ENCODE assay signal across 18 cellular contexts in the genomic region with DNA sequence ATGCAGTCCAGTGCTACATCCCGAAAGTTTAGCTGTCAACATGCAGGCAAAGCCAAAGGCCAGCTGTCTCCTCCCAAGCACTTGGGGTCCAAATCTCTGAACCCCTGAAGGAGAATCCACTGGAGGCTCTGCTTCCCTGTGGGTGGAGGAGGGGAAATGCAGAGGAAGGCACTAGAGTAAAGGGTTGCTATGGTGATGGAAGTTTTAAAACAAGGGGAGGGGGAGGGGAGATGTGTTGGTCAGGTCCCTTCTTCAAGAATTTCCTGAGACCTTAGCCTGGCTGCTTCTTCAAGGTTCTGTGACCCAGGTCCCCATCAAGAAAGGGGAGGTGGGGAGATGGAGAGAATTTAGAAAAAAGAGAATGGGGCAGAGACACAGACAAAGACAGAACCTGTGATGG. TPM values are rescaled to one million over a fixed set of nuclear protein-coding genes. Genes with fewer than 3 reads are reported as not detected.
A peak's percentile ranks its signal among the peaks of the same experiment; 100 is the strongest.
DNase-seq lines count a peak whose midpoint lies in the region; ATAC-seq and TF ChIP-seq lines count a peak whose summit lies in the region.
"Had no signal": no experiment of that assay in that cellular context is flagged by ENCODE, and none has a peak within 500 bp of the region (broad histone marks: within the 10 kb centered on the region; RNA-seq: fewer than 3 reads in every experiment).

No MANE protein-coding gene starts in this region.

- peak overlapping the region in 2 of 3 experiments; percentile 23 to 33; a peak in 2 of 7 replicates for H3K27ac Mint-ChIP-seq in H9
- H3K27ac Mint-ChIP-seq in WTC11 = no peak overlapping the region
- H3K27ac Mint-ChIP-seq in glutamatergic neuron (ENCODE audit: unreplicated experiment) = peak overlapping the region; percentile 100
- H3K27ac Mint-ChIP-seq in neural crest cell (ENCODE audit: unreplicated experiment) = peak overlapping the region; percentile 89

- no peaks in the 10 kb centered on the region for H3K9me2 ChIP-seq in GM23248 (ENCODE audit: insufficient read depth)

- no peak overlapping the region for H2BK120ac ChIP-seq in H9 (ENCODE audit: low read depth, low read length, poor library complexity, severe bottlenecking)

- peaks cover 10% of the 10 kb centered on the region; the same call in 1 of the 2 replicates for H3K4me1 ChIP-seq in H9 (ENCODE audit: insufficient read depth, low read length)
- no peaks in the 10 kb centered on the region for H3K4me1 ChIP-seq in GM23248 (ENCODE audit: insufficient read depth)

- H3K9ac ChIP-seq in H9 (ENCODE audit: extremely low read depth, insufficient read length, low read length) = no peak overlapping the region
- no peak overlapping the region for H3K9ac ChIP-seq in GM23248
- H3K9ac ChIP-seq: BLaER1 had no signal

- H2BK20ac ChIP-seq in H9 (ENCODE audit: low read depth, low read length, poor library complexity, severe bottlenecking) = no peak overlapping the region

- H2BK12ac ChIP-seq in H9 (ENCODE audit: insufficient read length, low read depth, low read length) = no peak overlapping the region

- no peak overlapping the region for H3K18ac ChIP-seq in H9 (ENCODE audit: insufficient read length, low read depth, low read length)

- DNase-seq in H9 (no peak), WTC11 (ENCODE audit: low spot score) (no peak), glutamatergic neuron (no peak), neural crest cell (ENCODE audit: low read depth, low spot score) (no peak), dermis blood vessel endothelial cell (no peak), NCI-H1930 (lab: John Stamatoyannopoulos, UW) (no peak), GM23248 (no peak)
- DNase-seq: Calu3; CD4-positive, alpha-beta memory T cell; NCI-H1092 treated with DMSO at 0.1 percent for 48 hours; NCI-H146; NCI-H2081; NCI-H345; SIG-M5 had no signal

- no peak overlapping the region for H2AFZ ChIP-seq in H9 (ENCODE audit: low read length)
- no peak overlapping the region for H2AFZ ChIP-seq in GM23248

- WGBS in H9 (ENCODE audit: extremely low coverage, insufficient read length, low lambda C conversion rate) = no CpG with 5 or more reads among the region's 1 CpG
- WGBS in GM23248 (ENCODE audit: low coverage in 1 of 2, low lambda C conversion rate in 2 of 2, missing lambda C conversion rate in 2 of 2), 2 experiments = 63 to 95% methylated on average over 1 of the region's 1 CpG

- H3K4ac ChIP-seq in H9 (ENCODE audit: low read depth, low read length) = no peak overlapping the region

- no peaks in the 10 kb centered on the region for H3K36me3 ChIP-seq in GM23248 (ENCODE audit: low read depth)
- H3K36me3 ChIP-seq: BLaER1 had no signal

- no peak overlapping the region for H3K23ac ChIP-seq in H9 (ENCODE audit: insufficient read length, low read depth, low read length)

- no peak overlapping the region for H4K91ac ChIP-seq in H9 (ENCODE audit: insufficient read length, low read depth, low read length)

- H4K20me1 ChIP-seq in H9 (ENCODE audit: control insufficient read depth, insufficient read depth, insufficient read length) (no peaks in the 10 kb centered on the region), GM23248 (ENCODE audit: insufficient read depth) (no peaks in the 10 kb centered on the region)

- CTCF ChIA-PET in WTC11 (lab: Charles Lee) = interaction anchor here (0.6 to 6.0 kb wide), 12 partner anchors 11 to 178 kb away, joined by 3 to 37 read pairs (median 8); a partner anchor contains a TSS

- H3T11ph ChIP-seq in H9 (ENCODE audit: low read length) = no peak overlapping the region

- H3K4me3 Mint-ChIP-seq in H9 = peak overlapping the region; percentile 33 to 83; a peak in 4 of 5 replicates
- peak overlapping the region; percentile 65 for H3K4me3 Mint-ChIP-seq in WTC11
- peak overlapping the region; percentile 99 for H3K4me3 Mint-ChIP-seq in glutamatergic neuron (ENCODE audit: unreplicated experiment)
- peak overlapping the region; percentile 91 for H3K4me3 Mint-ChIP-seq in neural crest cell

- H3K27me3 ChIP-seq in H9 (ENCODE audit: insufficient read depth, low read length) (no peaks in the 10 kb centered on the region), GM23248 (replicated peaks; ENCODE audit: insufficient read depth) (peaks cover 54% of the 10 kb centered on the region)

- no peak overlapping the region for H4K5ac ChIP-seq in H9 (ENCODE audit: insufficient read length, low read depth, low read length)

- POLR2A ChIA-PET in WTC11 (lab: Charles Lee) = interaction anchor here (0.5 to 1.7 kb wide), 4 partner anchors 10 to 148 kb away, joined by 3 to 5 read pairs (median 3); a partner anchor contains a TSS

- no peak overlapping the region for H4K8ac ChIP-seq in H9 (replicated peaks; ENCODE audit: insufficient read length, low read depth, low read length)

- peaks cover 25% of the 10 kb centered on the region for H3K27me3 Mint-ChIP-seq in H9 (ENCODE audit: low read depth)
- H3K27me3 Mint-ChIP-seq in WTC11 (ENCODE audit: low read depth) = peaks cover 4% of the 10 kb centered on the region
- peaks cover 15% of the 10 kb centered on the region for H3K27me3 Mint-ChIP-seq in glutamatergic neuron (ENCODE audit: unreplicated experiment)
- H3K27me3 Mint-ChIP-seq in neural crest cell (ENCODE audit: low read depth) = no peaks in the 10 kb centered on the region

- no peak for TF ChIP-seq CTCF in H9 (conservative IDR thresholded peaks at IDR 0.05)
- no peak for TF ChIP-seq CTCF in WTC11 (IDR thresholded peaks at IDR 0.05)
- TF ChIP-seq CTCF in glutamatergic neuron (IDR thresholded peaks at IDR 0.05; ENCODE audit: partially characterized antibody, unreplicated experiment) = no peak
- TF ChIP-seq CTCF in neural crest cell (conservative IDR thresholded peaks at IDR 0.05) = no peak

- H3K23me2 ChIP-seq in H9 (ENCODE audit: insufficient read length, low read depth, low read length, poor library complexity, severe bottlenecking) = peaks cover 7% of the 10 kb centered on the region

- H3K4me1 Mint-ChIP-seq in H9 (peaks cover 34 to 56% of the 10 kb centered on the region in 2 experiments), WTC11 (peaks cover 44% of the 10 kb centered on the region), glutamatergic neuron (ENCODE audit: low read depth, unreplicated experiment) (peaks cover 45% of the 10 kb centered on the region), neural crest cell (peaks cover 47% of the 10 kb centered on the region)

- H3K9me3 Mint-ChIP-seq in H9 (no peaks in the 10 kb centered on the region), WTC11 (no peaks in the 10 kb centered on the region), glutamatergic neuron (ENCODE audit: unreplicated experiment) (peaks cover 14% of the 10 kb centered on the region), neural crest cell (no peaks in the 10 kb centered on the region)
- H3K9me3 Mint-ChIP-seq: CD4-positive, alpha-beta memory T cell had no signal

- H3F3A ChIP-seq in GM23248 (ENCODE audit: insufficient read depth) = no peaks in the 10 kb centered on the region

- no peak overlapping the region for H3K4me2 ChIP-seq in H9 (ENCODE audit: insufficient read depth, insufficient read length, low read length)
- H3K4me2 ChIP-seq in GM23248 (ENCODE audit: unreplicated experiment) = no peak overlapping the region

- no peak overlapping the region for H3K14ac ChIP-seq in H9 (ENCODE audit: insufficient read depth, low read length)

- no peaks in the 10 kb centered on the region for H3K9me3 ChIP-seq in H9 (ENCODE audit: control insufficient read depth, low read depth, low read length)
- no peaks in the 10 kb centered on the region for H3K9me3 ChIP-seq in GM23248 (ENCODE audit: low read depth)
- H3K9me3 ChIP-seq: BLaER1 had no signal

- H3K4me3 ChIP-seq in GM23248 = no peak overlapping the region
- H3K4me3 ChIP-seq: BLaER1, GM12878 had no signal

- ATAC-seq in WTC11 (no peak), HG03139 (IDR thresholded peaks at IDR 0.05; ENCODE audit: unreplicated experiment) (no peak)

- no peak overlapping the region for H2AK5ac ChIP-seq in H9 (ENCODE audit: insufficient read length, low read length)

- no peak overlapping the region for H2BK15ac ChIP-seq in H9 (ENCODE audit: low read depth, low read length)

- H3K27ac ChIP-seq in H9 (ENCODE audit: insufficient read length, low read depth, low read length) (no peak overlapping the region), GM23248 (no peak overlapping the region)
- H3K27ac ChIP-seq: BLaER1 had no signal

- no peaks in the 10 kb centered on the region for H3K79me1 ChIP-seq in H9 (ENCODE audit: insufficient read depth, low read depth, low read length, poor library complexity, severe bottlenecking)

- no peak overlapping the region for H3K56ac ChIP-seq in H9 (ENCODE audit: insufficient read length, low read depth, low read length)

- in situ Hi-C loops in GM23248 (cut with MboI) = no loop called here

- H2BK5ac ChIP-seq in H9 (ENCODE audit: insufficient read length, low read length) = no peak overlapping the region

- no peaks in the 10 kb centered on the region for H3K79me2 ChIP-seq in H9 (ENCODE audit: insufficient read depth, low read length)
- H3K79me2 ChIP-seq in GM23248 (ENCODE audit: insufficient read depth) = no peaks in the 10 kb centered on the region

- no peaks in the 10 kb centered on the region; a peak in 1 of 7 replicates for H3K36me3 Mint-ChIP-seq in H9 (ENCODE audit: insufficient read depth in 1 of 3, low read depth in 3 of 3)
- no peaks in the 10 kb centered on the region for H3K36me3 Mint-ChIP-seq in WTC11
- H3K36me3 Mint-ChIP-seq in glutamatergic neuron (ENCODE audit: unreplicated experiment) = no peaks in the 10 kb centered on the region
- H3K36me3 Mint-ChIP-seq in neural crest cell (ENCODE audit: low read depth) = no peaks in the 10 kb centered on the region
- H3K36me3 Mint-ChIP-seq: CD4-positive, alpha-beta memory T cell had no signal

RNA-seq across cellular contexts. Expression of a gene that starts 2.3 kb away (rescaled TPM):
- 50.4 and 54.2 TPM in 2 replicates for total RNA-seq in H9 (2021)
- total RNA-seq in WTC11 (2021) = 56.0 to 58.2 TPM (median 56.6 TPM) in 3 replicates
- total RNA-seq in glutamatergic neuron (ENCODE audit: unreplicated experiment) = 518 TPM
- total RNA-seq in neural crest cell = 41.2 and 43.1 TPM in 2 replicates
- total RNA-seq in dermis blood vessel endothelial cell = not detected in 2 replicates
- total RNA-seq in GM23248 (2014; rRNA removed; shearing (Covaris generic)) = not detected in 2 replicates
- polyA plus RNA-seq in GM23248 (2016; fragmentation: Nextera tagmentation; extraction: Ambion mirVana) = 0.09 and 0.19 TPM in 2 replicates
- total RNA-seq: CD4-positive, alpha-beta memory T cell; GM12878 had no signal
- polyA plus RNA-seq: CD4-positive, alpha-beta memory T cell had no signal

RNA-seq across cellular contexts. Expression of a gene that starts 11.0 kb away (rescaled TPM):
- 30.9 and 36.7 TPM in 2 replicates for total RNA-seq in H9 (2021)
- 25.9 to 31.8 TPM (median 29.9 TPM) in 3 replicates for total RNA-seq in WTC11 (2021)
- 11.3 TPM for total RNA-seq in glutamatergic neuron (ENCODE audit: unreplicated experiment)
- total RNA-seq in neural crest cell = 33.4 and 38.1 TPM in 2 replicates
- 2.0 and 3.9 TPM in 2 replicates for total RNA-seq in dermis blood vessel endothelial cell
- total RNA-seq in GM23248 (2014; rRNA removed; shearing (Covaris generic)) = 4.5 and 6.6 TPM in 2 replicates
- 4.1 and 5.2 TPM in 2 replicates for polyA plus RNA-seq in GM23248 (2016; fragmentation: Nextera tagmentation; extraction: Ambion mirVana)

RNA-seq across cellular contexts. Expression of a gene that starts 36.3 kb away (rescaled TPM):
- total RNA-seq in H9 (2021) (4.9 and 5.3 TPM in 2 replicates), WTC11 (2021) (5.1 to 6.2 TPM (median 5.6 TPM) in 3 replicates), glutamatergic neuron (ENCODE audit: unreplicated experiment) (8.6 TPM), neural crest cell (1.4 and 2.6 TPM in 2 replicates), dermis blood vessel endothelial cell (0.34 and 0.65 TPM in 2 replicates)
- total RNA-seq in GM23248 (2014; rRNA removed; shearing (Covaris generic)) = 0.32 TPM in 1 of 2 replicates, not detected in the other
- 0.35 TPM in 1 of 2 replicates, not detected in the other for polyA plus RNA-seq in GM23248 (2016; fragmentation: Nextera tagmentation; extraction: Ambion mirVana)
- total RNA-seq: A673 had no signal

RNA-seq across cellular contexts. Expression of a gene that starts 53.6 kb away (rescaled TPM):
- total RNA-seq in H9 (2021) (0.85 and 1.0 TPM in 2 replicates), WTC11 (2021) (1.2 to 1.9 TPM (median 1.6 TPM) in 3 replicates), glutamatergic neuron (ENCODE audit: unreplicated experiment) (0.54 TPM), neural crest cell (4.2 and 6.0 TPM in 2 replicates), dermis blood vessel endothelial cell (44.2 and 58.5 TPM in 2 replicates)
- 35.7 and 41.6 TPM in 2 replicates for total RNA-seq in GM23248 (2014; rRNA removed; shearing (Covaris generic))
- polyA plus RNA-seq in GM23248 (2016; fragmentation: Nextera tagmentation; extraction: Ambion mirVana) = 14.0 and 16.9 TPM in 2 replicates

Comparison
In these comparisons a context has a peak if more than half of its experiments do, and no peak if none do; other contexts are left out.
1. RNA of a gene that starts 2.3 kb away (total RNA-seq): 518 TPM in glutamatergic neuron (single experiment), 56.0 to 58.2 TPM in WTC11, 50.4 to 54.2 TPM in H9 and 41.2 to 43.1 TPM in neural crest cell; not detected in dermis blood vessel endothelial cell and not detected in GM23248; every median in the first group is over 10 times any median in the second.
2. Peak in every context shown above with its lines, with median percentiles within 50 percentile points of each other: H3K4me3 Mint-ChIP-seq.